ENCODE assay signal across 8 cellular contexts in the genomic region with DNA sequence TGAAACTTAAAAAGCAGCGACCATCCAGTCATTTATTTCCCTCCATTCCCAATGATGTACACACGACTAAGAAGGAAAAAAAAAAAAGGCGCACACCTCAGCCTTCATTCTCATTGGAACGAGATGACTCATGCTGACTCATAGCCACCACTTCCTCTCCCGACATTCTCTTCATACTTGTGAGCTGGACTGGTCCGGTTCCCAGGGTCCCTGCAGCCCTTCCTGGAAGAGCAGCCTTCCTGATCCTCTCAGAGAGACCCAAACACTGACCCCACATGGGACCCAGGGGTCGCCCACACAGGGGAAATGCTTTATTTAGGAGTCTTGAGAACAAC.
A peak's percentile ranks its signal among the peaks of the same experiment; 100 is the strongest.
DNase-seq lines count a peak whose midpoint lies in the region; ATAC-seq, FAIRE-seq and TF ChIP-seq lines count a peak whose summit lies in the region.
"Not testable (repeated sequence)": the region's sequence is repeated elsewhere in the genome, so short reads cannot be mapped to it uniquely, and the experiment has no call there.

No MANE protein-coding gene starts in this region.

- CTCF ChIA-PET in A549 (lab: Yijun Ruan, JAX); activated CD4-positive, alpha-beta T cell treated with anti-CD3 and anti-CD28 coated beads, Interleukin-2, amount 10 ng/mL, durations not matched to agents 7 days and 5 days (lab: Charles Lee): not testable (repeated sequence)

- not testable (repeated sequence) for H3K9me3 ChIP-seq in A549; HUES48 (ENCODE audit: control insufficient read depth, insufficient read depth, low read length)

- H3K27ac ChIP-seq in A549, result peak overlapping the region; percentile 78 to 92
- H3K27ac ChIP-seq in HUES48 (ENCODE audit: low read depth, low read length), result peak overlapping the region; percentile 77

- H3K36me3 ChIP-seq in HUES48 (ENCODE audit: control insufficient read depth, insufficient read depth, low read length), result not testable (repeated sequence)

- peaks cover 11% of the 10 kb centered on the region for H3K36me3 Mint-ChIP-seq in activated CD4-positive, alpha-beta T cell treated with anti-CD3 and anti-CD28 coated beads, Interleukin-2, amount 10 ng/mL, durations not matched to agents 7 days and 5 days (ENCODE audit: low read depth)
- H3K36me3 Mint-ChIP-seq in immature natural killer cell, result not testable (repeated sequence)

- ATAC-seq in A549, result peak; percentile 90 to 91
- ATAC-seq in HG02759 (IDR thresholded peaks at IDR 0.05; ENCODE audit: unreplicated experiment), result peak; percentile 57
- peak; percentile 94 for ATAC-seq in sciatic nerve

- H3K4me3 ChIP-seq in A549 (peak overlapping the region; percentile 57), HUES48 (ENCODE audit: low read depth, low read length) (peak overlapping the region; percentile 47), choroid plexus epithelial cell (ENCODE audit: low read depth, low read length) (peak overlapping the region; percentile 56)

- TF ChIP-seq RAD21 in A549 (conservative IDR thresholded peaks at IDR 0.05 in 1 of 2, IDR thresholded peaks at IDR 0.05 in 1 of 2), result not testable (repeated sequence)

- not testable (repeated sequence) for H3K27me3 ChIP-seq in HUES48 (ENCODE audit: control insufficient read depth, insufficient read depth, low read length)

- peak overlapping the region; percentile 77 for H3K4me2 ChIP-seq in A549

- POLR2A ChIA-PET in A549 (lab: Yijun Ruan, JAX); activated CD4-positive, alpha-beta T cell treated with anti-CD3 and anti-CD28 coated beads, Interleukin-2, amount 10 ng/mL, durations not matched to agents 7 days and 5 days (lab: Charles Lee): not testable (repeated sequence)

- TF ChIP-seq POLR2A in A549 (IDR thresholded peaks at IDR 0.05; ENCODE audit: low read length), result not testable (repeated sequence)

- FAIRE-seq in A549 (lab: Jason Lieb, UNC) (peak; percentile 32), GM19239 (lab: Jason Lieb, UNC) (peak; percentile 57)

- peaks cover 25% of the 10 kb centered on the region for H3K4me1 ChIP-seq in A549
- not testable (repeated sequence) for H3K4me1 ChIP-seq in HUES48 (ENCODE audit: control insufficient read depth, insufficient read depth, low read length)

- intact Hi-C loops in sciatic nerve (cut with DNase I), result not testable (repeated sequence)

- H3K4me3 Mint-ChIP-seq in activated CD4-positive, alpha-beta T cell treated with anti-CD3 and anti-CD28 coated beads, Interleukin-2, amount 10 ng/mL, durations not matched to agents 7 days and 5 days, result peak overlapping the region; percentile 63
- H3K4me3 Mint-ChIP-seq in immature natural killer cell, result peak overlapping the region; percentile 66 to 83 (median 76)

- TF ChIP-seq CTCF in A549 (IDR thresholded peaks at IDR 0.05); choroid plexus epithelial cell (conservative IDR thresholded peaks at IDR 0.05; ENCODE audit: low read depth, low read length): not testable (repeated sequence)

- H3K4me1 Mint-ChIP-seq in activated CD4-positive, alpha-beta T cell treated with anti-CD3 and anti-CD28 coated beads, Interleukin-2, amount 10 ng/mL, durations not matched to agents 7 days and 5 days, result peaks cover 20% of the 10 kb centered on the region
- H3K4me1 Mint-ChIP-seq in immature natural killer cell, result peaks cover 24 to 29% of the 10 kb centered on the region in 2 donors

- TF ChIP-seq EP300 in A549 (IDR thresholded peaks at IDR 0.05), result not testable (repeated sequence)

- not testable (repeated sequence) for H3K9ac ChIP-seq in HUES48 (ENCODE audit: low read depth, low read length)

- not testable (repeated sequence) for H3K27me3 Mint-ChIP-seq in activated CD4-positive, alpha-beta T cell treated with anti-CD3 and anti-CD28 coated beads, Interleukin-2, amount 10 ng/mL, durations not matched to agents 7 days and 5 days; immature natural killer cell (ENCODE audit: low read depth in 3 of 3)

- not testable (repeated sequence) for H3K9me3 Mint-ChIP-seq in activated CD4-positive, alpha-beta T cell treated with anti-CD3 and anti-CD28 coated beads, Interleukin-2, amount 10 ng/mL, durations not matched to agents 7 days and 5 days; immature natural killer cell

- DNase-seq in A549 (ENCODE audit: low read depth in 1 of 2, low spot score in 1 of 2); GM19239 (ENCODE audit: insufficient read length, low spot score); activated CD4-positive, alpha-beta T cell treated with anti-CD3 and anti-CD28 coated beads, Interleukin-2, amount 10 ng/mL, durations not matched to agents 7 days and 5 days; choroid plexus epithelial cell (ENCODE audit: low read depth); sciatic nerve (ENCODE audit: low spot score): not testable (repeated sequence)
- peak in 1 of 3 donors; percentile 19 for DNase-seq in immature natural killer cell

- WGBS in A549 (ENCODE audit: missing lambda C conversion rate), result 0% methylated on average over 5 of the region's 7 CpGs

- H3K27ac Mint-ChIP-seq in activated CD4-positive, alpha-beta T cell treated with anti-CD3 and anti-CD28 coated beads, Interleukin-2, amount 10 ng/mL, durations not matched to agents 7 days and 5 days, result peak overlapping the region; percentile 76
- H3K27ac Mint-ChIP-seq in immature natural killer cell, result peak overlapping the region in 4 of 6 donors; percentile 16 to 72 (median 50)
